Comparison of ENCODE assay signal across 14 cellular contexts in the genomic region with DNA sequence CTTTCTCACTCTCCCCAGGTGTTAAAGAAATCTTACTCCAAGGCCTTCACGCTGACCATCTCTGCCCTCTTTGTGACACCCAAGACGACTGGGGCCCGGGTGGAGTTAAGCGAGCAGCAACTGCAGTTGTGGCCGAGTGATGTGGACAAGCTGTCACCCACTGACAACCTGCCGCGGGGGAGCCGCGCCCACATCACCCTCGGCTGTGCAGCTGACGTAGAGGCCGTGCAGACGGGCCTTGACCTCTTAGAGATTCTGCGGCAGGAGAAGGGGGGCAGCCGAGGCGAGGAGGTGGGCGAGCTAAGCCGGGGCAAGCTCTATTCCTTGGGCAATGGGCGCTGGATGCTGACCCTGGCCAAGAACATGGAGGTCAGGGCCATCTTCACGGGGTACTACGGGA. TPM values are rescaled to one million over a fixed set of nuclear protein-coding genes. Genes with fewer than 3 reads are reported as not detected.
DNase-seq lines count a peak whose midpoint lies in the region; ATAC-seq and TF ChIP-seq lines count a peak whose summit lies in the region.
"Had no signal": no experiment of that assay in that cellular context is flagged by ENCODE, and none has a peak within 500 bp of the region (broad histone marks: within the 10 kb centered on the region; RNA-seq: fewer than 3 reads in every experiment).

No MANE protein-coding gene starts in this region.

- H3K27me3 Mint-ChIP-seq in activated CD4-positive, alpha-beta memory T cell treated with anti-CD3 and anti-CD28 coated beads, Interleukin-2, amount 10 ng/mL, durations not matched to agents 7 days and 5 days = no peaks in the 10 kb centered on the region
- H3K27me3 Mint-ChIP-seq: activated naive CD8-positive, alpha-beta T cell treated with anti-CD3 and anti-CD28 coated beads, Interleukin-2, amount 10 ng/mL, durations not matched to agents 7 days and 5 days had no signal

- WGBS in liver = 82% methylated on average over 21 of the region's 21 CpGs

- no peak overlapping the region for H3K4me3 ChIP-seq in H7 (ENCODE audit: insufficient read depth, low read depth, low read length)
- no peak overlapping the region for H3K4me3 ChIP-seq in liver (ENCODE audit: low read depth in 1 of 3, low read length in 3 of 3)
- H3K4me3 ChIP-seq in skeletal muscle tissue (ENCODE audit: low read length in 3 of 3) = peak overlapping the region; percentile 3 to 58 (median 35)
- H3K4me3 ChIP-seq: GM23248 had no signal

- H3K9me3 Mint-ChIP-seq in activated CD4-positive, alpha-beta memory T cell treated with anti-CD3 and anti-CD28 coated beads, Interleukin-2, amount 10 ng/mL, durations not matched to agents 7 days and 5 days = no peaks in the 10 kb centered on the region
- H3K9me3 Mint-ChIP-seq: activated naive CD8-positive, alpha-beta T cell treated with anti-CD3 and anti-CD28 coated beads, Interleukin-2, amount 10 ng/mL, durations not matched to agents 7 days and 5 days had no signal

- TF ChIP-seq RAD21 in liver (IDR thresholded peaks at IDR 0.05) = no peak

- peaks cover 78% of the 10 kb centered on the region for H3K36me3 Mint-ChIP-seq in activated CD4-positive, alpha-beta memory T cell treated with anti-CD3 and anti-CD28 coated beads, Interleukin-2, amount 10 ng/mL, durations not matched to agents 7 days and 5 days (ENCODE audit: low read depth)

- H3K27ac Mint-ChIP-seq in activated CD4-positive, alpha-beta memory T cell treated with anti-CD3 and anti-CD28 coated beads, Interleukin-2, amount 10 ng/mL, durations not matched to agents 7 days and 5 days = no peak overlapping the region

- CTCF ChIA-PET in activated CD4-positive, alpha-beta memory T cell treated with anti-CD3 and anti-CD28 coated beads, Interleukin-2, amount 10 ng/mL, durations not matched to agents 7 days and 5 days (lab: Charles Lee) = interaction anchor here (0.7 kb wide), 1 partner anchor 8 kb away, joined by 3 read pairs; no protein-coding TSS in a partner anchor

- ATAC-seq in HG03565 (IDR thresholded peaks at IDR 0.05; ENCODE audit: unreplicated experiment) = no peak

- H3K27me3 ChIP-seq in H7 (ENCODE audit: control insufficient read depth, insufficient read depth, low read length) = no peaks in the 10 kb centered on the region
- H3K27me3 ChIP-seq in liver (ENCODE audit: control insufficient read depth in 4 of 4, insufficient read depth in 4 of 4, low read length in 3 of 4) = no peaks in the 10 kb centered on the region
- H3K27me3 ChIP-seq in skeletal muscle tissue (ENCODE audit: control insufficient read depth in 3 of 3, insufficient read depth in 3 of 3, low read length in 3 of 3) = no peaks in the 10 kb centered on the region

- DNase-seq in H7 (peak; percentile 45), NCI-H2107 treated with DMSO at 0.1 percent for 48 hours (lab: John Stamatoyannopoulos, UW; ENCODE audit: unreplicated experiment) (no peak), GM19238 (ENCODE audit: insufficient read length, low spot score) (no peak)
- no peak for DNase-seq in activated CD4-positive, alpha-beta memory T cell treated with anti-CD3 and anti-CD28 coated beads, Interleukin-2, amount 10 ng/mL, durations not matched to agents 7 days and 5 days
- DNase-seq: activated naive CD8-positive, alpha-beta T cell treated with anti-CD3 and anti-CD28 coated beads, Interleukin-2, amount 10 ng/mL, durations not matched to agents 7 days and 5 days; COR-L47; GM23248; NCI-H1417 treated with DMSO at 0.1 percent for 48 hours; NK-92 treated with Interleukin-12 subunit alpha and Interleukin-12 subunit beta, amount 100 ng/mL, for 24 hours; small intestine had no signal

- H3K9me3 ChIP-seq in liver (ENCODE audit: control insufficient read depth in 4 of 4, low read length in 3 of 4) = no peaks in the 10 kb centered on the region
- no peaks in the 10 kb centered on the region for H3K9me3 ChIP-seq in skeletal muscle tissue (ENCODE audit: control insufficient read depth in 3 of 3, low read length in 3 of 3)

- POLR2A ChIA-PET in activated CD4-positive, alpha-beta memory T cell treated with anti-CD3 and anti-CD28 coated beads, Interleukin-2, amount 10 ng/mL, durations not matched to agents 7 days and 5 days (lab: Charles Lee) = interaction anchor here (1.5 to 1.6 kb wide), 2 partner anchors 30 to 55 kb away, joined by 4 read pairs; a partner anchor contains a TSS

- peaks cover 37% of the 10 kb centered on the region for H3K4me1 Mint-ChIP-seq in activated CD4-positive, alpha-beta memory T cell treated with anti-CD3 and anti-CD28 coated beads, Interleukin-2, amount 10 ng/mL, durations not matched to agents 7 days and 5 days

- H3K4me3 Mint-ChIP-seq in activated CD4-positive, alpha-beta memory T cell treated with anti-CD3 and anti-CD28 coated beads, Interleukin-2, amount 10 ng/mL, durations not matched to agents 7 days and 5 days = no peak overlapping the region
- H3K4me3 Mint-ChIP-seq: activated naive CD8-positive, alpha-beta T cell treated with anti-CD3 and anti-CD28 coated beads, Interleukin-2, amount 10 ng/mL, durations not matched to agents 7 days and 5 days had no signal

- H3K36me3 ChIP-seq in H7 (replicated peaks; ENCODE audit: control insufficient read depth, insufficient read depth, low read length) (peaks cover 47% of the 10 kb centered on the region), liver (ENCODE audit: control insufficient read depth in 4 of 4, insufficient read depth in 3 of 4, low read depth in 1 of 4, low read length in 3 of 4) (peaks cover 13 to 39% (median 31%) of the 10 kb centered on the region in 4 donors), skeletal muscle tissue (ENCODE audit: control insufficient read depth in 3 of 3, insufficient read depth in 3 of 3, low read length in 3 of 3) (peaks cover 52 to 70% (median 63%) of the 10 kb centered on the region in 3 donors)

- H3K4me1 ChIP-seq in liver (ENCODE audit: control insufficient read depth in 4 of 4, insufficient read depth in 4 of 4, low read length in 3 of 4) (peaks cover 11 to 54% (median 33%) of the 10 kb centered on the region in 4 donors), skeletal muscle tissue (ENCODE audit: control insufficient read depth in 3 of 3, insufficient read depth in 3 of 3, low read length in 3 of 3) (peaks cover 38 to 53% (median 53%) of the 10 kb centered on the region in 3 donors)

- H3K9ac ChIP-seq in liver (ENCODE audit: low read depth in 1 of 2, low read length in 2 of 2) (no peak overlapping the region), skeletal muscle tissue (ENCODE audit: low read depth in 1 of 3, low read length in 3 of 3) (peak overlapping the region; percentile 58 to 80 (median 71))
- H3K9ac ChIP-seq: GM23248 had no signal

- peak overlapping the region; percentile 91 for H3K27ac ChIP-seq in angular gyrus (ENCODE audit: low read depth, low read length)
- peak overlapping the region; percentile 40 to 67 for H3K27ac ChIP-seq in liver (ENCODE audit: low read depth in 1 of 2, low read length in 2 of 2)
- H3K27ac ChIP-seq in skeletal muscle tissue (ENCODE audit: low read depth, low read length) = peak overlapping the region; percentile 84
- H3K27ac ChIP-seq: GM23248 had no signal

- TF ChIP-seq CTCF in liver (IDR thresholded peaks at IDR 0.05; ENCODE audit: low read depth, low read length, missing input control) = no peak

TF ChIP-seq in liver, 16 proteins besides CTCF, POLR2A, EP300 and RAD21 (continues in another document):
- TF ChIP-seq NR2F2 (IDR thresholded peaks at IDR 0.05) (no peak), FOXA1 (IDR thresholded peaks at IDR 0.05) (no peak), HNF4A (conservative IDR thresholded peaks at IDR 0.05) (no peak), SP1 (IDR thresholded peaks at IDR 0.05) (no peak)
- TF ChIP-seq, protein P1, sequence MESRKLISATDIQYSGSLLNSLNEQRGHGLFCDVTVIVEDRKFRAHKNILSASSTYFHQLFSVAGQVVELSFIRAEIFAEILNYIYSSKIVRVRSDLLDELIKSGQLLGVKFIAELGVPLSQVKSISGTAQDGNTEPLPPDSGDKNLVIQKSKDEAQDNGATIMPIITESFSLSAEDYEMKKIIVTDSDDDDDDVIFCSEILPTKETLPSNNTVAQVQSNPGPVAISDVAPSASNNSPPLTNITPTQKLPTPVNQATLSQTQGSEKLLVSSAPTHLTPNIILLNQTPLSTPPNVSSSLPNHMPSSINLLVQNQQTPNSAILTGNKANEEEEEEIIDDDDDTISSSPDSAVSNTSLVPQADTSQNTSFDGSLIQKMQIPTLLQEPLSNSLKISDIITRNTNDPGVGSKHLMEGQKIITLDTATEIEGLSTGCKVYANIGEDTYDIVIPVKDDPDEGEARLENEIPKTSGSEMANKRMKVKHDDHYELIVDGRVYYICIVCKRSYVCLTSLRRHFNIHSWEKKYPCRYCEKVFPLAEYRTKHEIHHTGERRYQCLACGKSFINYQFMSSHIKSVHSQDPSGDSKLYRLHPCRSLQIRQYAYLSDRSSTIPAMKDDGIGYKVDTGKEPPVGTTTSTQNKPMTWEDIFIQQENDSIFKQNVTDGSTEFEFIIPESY (IDR thresholded peaks at IDR 0.05) = no peak

RNA-seq across cellular contexts. Expression of a gene that starts 6.9 kb away (rescaled TPM):
- 32.8 and 46.1 TPM in 2 replicates for total RNA-seq in H7 (2014; rRNA removed; shearing (Covaris generic))
- 10 to 100 TPM; 25.3 to 29.6 TPM for total RNA-seq in liver
- 10 to 100 TPM; 30.7 to 38.3 TPM for polyA plus RNA-seq in liver
- 25.1 TPM for total RNA-seq in skeletal muscle tissue
- total RNA-seq in activated CD4-positive, alpha-beta memory T cell treated with anti-CD3 and anti-CD28 coated beads, Interleukin-2, amount 10 ng/mL, durations not matched to agents 7 days and 5 days = 10 to 100 TPM; 89.8 to 91.0 TPM

RNA-seq across cellular contexts. Expression of a gene that starts 43.0 kb away (rescaled TPM):
- total RNA-seq in H7 (2014; rRNA removed; shearing (Covaris generic)) = 0.28 and 0.85 TPM in 2 replicates
- total RNA-seq in liver (1 to 10 TPM in 1 of 2 donors, under 1 TPM in 1; 0.25 to 1.0 TPM), skeletal muscle tissue (1.0 TPM)
- under 1 TPM; 0.07 to 0.21 TPM for polyA plus RNA-seq in liver
- 1 to 10 TPM; 1.7 to 2.0 TPM for total RNA-seq in activated CD4-positive, alpha-beta memory T cell treated with anti-CD3 and anti-CD28 coated beads, Interleukin-2, amount 10 ng/mL, durations not matched to agents 7 days and 5 days

RNA-seq across cellular contexts. Expression of a gene that starts 43.8 kb away (rescaled TPM):
- 83.4 and 97.3 TPM in 2 replicates for total RNA-seq in H7 (2014; rRNA removed; shearing (Covaris generic))
- total RNA-seq in liver (10 to 100 TPM; 28.7 to 33.9 TPM), skeletal muscle tissue (55.3 TPM)
- 10 to 100 TPM; 29.4 to 31.8 TPM for polyA plus RNA-seq in liver
- 10 to 100 TPM; 88.7 to 95.1 TPM for total RNA-seq in activated CD4-positive, alpha-beta memory T cell treated with anti-CD3 and anti-CD28 coated beads, Interleukin-2, amount 10 ng/mL, durations not matched to agents 7 days and 5 days

RNA-seq across cellular contexts. Expression of a gene that starts 46.4 kb away (rescaled TPM):
- total RNA-seq in H7 (2014; rRNA removed; shearing (Covaris generic)) = 31.4 and 35.0 TPM in 2 replicates
- 10 to 100 TPM; 17.3 to 17.4 TPM for total RNA-seq in liver
- 10 to 100 TPM; 16.4 to 20.7 TPM for polyA plus RNA-seq in liver
- 22.4 TPM for total RNA-seq in skeletal muscle tissue
- total RNA-seq in activated CD4-positive, alpha-beta memory T cell treated with anti-CD3 and anti-CD28 coated beads, Interleukin-2, amount 10 ng/mL, durations not matched to agents 7 days and 5 days = 10 to 100 TPM; 21.3 to 22.7 TPM

RNA-seq across cellular contexts. Expression of a gene that starts 54.7 kb away (rescaled TPM):
- total RNA-seq in H7 (2014; rRNA removed; shearing (Covaris generic)) = 235 and 260 TPM in 2 replicates
- total RNA-seq in liver = 100 to 1,000 TPM in 1 of 2 donors, 10 to 100 TPM in 1; 55.4 to 133 TPM
- 10 to 100 TPM; 12.1 to 18.8 TPM for polyA plus RNA-seq in liver
- 49.1 TPM for total RNA-seq in skeletal muscle tissue
- 100 to 1,000 TPM; 177 to 183 TPM for total RNA-seq in activated CD4-positive, alpha-beta memory T cell treated with anti-CD3 and anti-CD28 coated beads, Interleukin-2, amount 10 ng/mL, durations not matched to agents 7 days and 5 days

Comparison
In these comparisons a context has a peak if more than half of its experiments do, and no peak if none do; other contexts are left out.
1. H3K4me3 ChIP-seq: peak in skeletal muscle tissue (3 of 3); none in H7 (single experiment) and liver (0 of 3).
2. H3K9ac ChIP-seq: peak in skeletal muscle tissue (3 of 3); none in liver (0 of 2).
3. Peak in every context shown above with its lines, with median percentiles within 50 percentile points of each other: H3K27ac ChIP-seq.